In the genomic region with DNA sequence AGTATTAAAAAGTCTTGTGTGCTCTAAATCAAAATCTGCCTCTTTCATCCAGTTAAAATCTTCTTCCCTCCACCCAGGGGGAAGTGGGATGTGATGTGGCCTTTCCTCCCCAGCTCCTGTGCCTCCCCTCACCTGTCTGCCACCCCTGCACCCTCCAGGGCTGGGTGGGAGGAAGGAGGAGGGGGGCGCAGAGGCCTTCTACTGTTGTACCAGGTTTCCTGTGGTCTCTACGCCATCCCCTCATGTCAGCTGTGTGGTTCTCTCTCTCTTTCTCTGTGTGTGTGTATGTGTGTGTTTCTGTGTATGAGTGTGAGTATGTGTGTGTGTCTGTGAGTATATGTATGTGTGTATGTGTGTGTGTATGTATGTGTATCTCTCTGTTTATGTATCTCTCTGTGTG, we compare ENCODE assay signal across 14 cellular contexts. TPM values are rescaled to one million over a fixed set of nuclear protein-coding genes. Genes with fewer than 3 reads are reported as not detected.
"Had no signal": no experiment of that assay in that cellular context is flagged by ENCODE, and none has a peak within 500 bp of the region (broad histone marks: within the 10 kb centered on the region; RNA-seq: fewer than 3 reads in every experiment).

No MANE protein-coding gene starts in this region.

- H3K9me3 ChIP-seq: breast epithelium, pancreas, vagina had no signal

- H3K27me3 ChIP-seq: breast epithelium, pancreas, vagina had no signal

- H3K4me3 Mint-ChIP-seq: activated T-helper 1 cell treated with anti-CD3 and anti-CD28 coated beads, Interleukin-12 subunit alpha, Interleukin-12 subunit beta, Interleukin-2, Interleukin-4 antibody, amounts not matched to agents 30 ng/mL and 10 ng/mL and 1 ng/mL, durations not matched to agents 14 hours and 24 hours and 36 hours; T-helper 17 cell; WTC11 had no signal

- H3K27ac Mint-ChIP-seq: activated T-helper 1 cell treated with anti-CD3 and anti-CD28 coated beads, Interleukin-12 subunit alpha, Interleukin-12 subunit beta, Interleukin-2, Interleukin-4 antibody, amounts not matched to agents 30 ng/mL and 10 ng/mL and 1 ng/mL, durations not matched to agents 14 hours and 24 hours and 36 hours; T-helper 17 cell; WTC11 had no signal

- H3K27me3 Mint-ChIP-seq: T-helper 17 cell had no signal

- H3K36me3 Mint-ChIP-seq: WTC11 had no signal

- H3K9me3 Mint-ChIP-seq: activated T-helper 1 cell treated with anti-CD3 and anti-CD28 coated beads, Interleukin-12 subunit alpha, Interleukin-12 subunit beta, Interleukin-2, Interleukin-4 antibody, amounts not matched to agents 30 ng/mL and 10 ng/mL and 1 ng/mL, durations not matched to agents 14 hours and 24 hours and 36 hours had no signal

- H3K4me3 ChIP-seq: breast epithelium, pancreas, vagina had no signal

- H3K4me1 Mint-ChIP-seq: WTC11 had no signal

- H3K36me3 ChIP-seq: breast epithelium, pancreas, vagina had no signal

- H3K27ac ChIP-seq: breast epithelium, pancreas, vagina had no signal

- H3K4me1 ChIP-seq: breast epithelium, pancreas, vagina had no signal

- DNase-seq: activated CD4-positive, alpha-beta T cell treated with anti-CD3 and anti-CD28 coated beads for 48 hours; activated naive CD4-positive, alpha-beta T cell; aorta; islet precursor cell; mammary epithelial cell; pancreas; stimulated activated CD4-positive, alpha-beta T cell treated with anti-CD3 and anti-CD28 coated beads, Interleukin-1b, Interleukin-23, amount 100 ng/mL, for 48 hours; T-helper 17 cell had no signal

- ATAC-seq: left lobe of liver, pancreas, T-helper 17 cell, WTC11 had no signal

RNA-seq across cellular contexts. Expression of a gene that starts 45.6 kb away (rescaled TPM):
- total RNA-seq: activated T-helper 1 cell treated with anti-CD3 and anti-CD28 coated beads, Interleukin-12 subunit alpha, Interleukin-12 subunit beta, Interleukin-2, Interleukin-4 antibody, amounts not matched to agents 30 ng/mL and 10 ng/mL and 1 ng/mL, durations not matched to agents 14 hours and 24 hours and 36 hours; breast epithelium; dermis microvascular lymphatic vessel endothelial cell; left lobe of liver; mammary epithelial cell; T-helper 17 cell; vagina; WTC11 had no signal
